1 cellular context compared by ENCODE assay signal in the genomic region with DNA sequence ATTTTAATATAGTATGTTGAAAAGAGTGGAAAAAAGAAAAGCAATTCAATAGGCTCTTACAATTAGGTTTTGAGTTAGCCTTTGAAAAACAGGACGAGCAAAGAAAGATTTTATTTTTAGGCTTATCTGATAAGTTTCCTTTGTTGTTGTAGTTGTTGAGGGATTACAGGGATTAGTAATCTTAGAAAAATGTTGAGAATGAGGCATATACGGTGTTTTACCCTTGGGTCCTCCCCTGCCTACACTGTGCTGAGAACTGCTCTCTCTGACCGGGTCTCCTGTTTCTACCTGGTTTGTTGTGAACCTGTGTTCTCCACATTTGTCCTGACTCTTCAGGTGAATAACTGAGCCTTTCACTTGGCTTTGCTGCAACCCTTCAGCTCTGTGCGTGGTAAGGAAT.
TF ChIP-seq lines count a peak whose summit lies in the region.

No MANE protein-coding gene starts in this region.

TF ChIP-seq in endothelial cell of umbilical vein, 7 proteins besides CTCF, POLR2A, EP300 and RAD21:
- TF ChIP-seq MYC (IDR thresholded peaks at IDR 0.05; ENCODE audit: low read depth, low read length) (no peak), GATA2 (IDR thresholded peaks at IDR 0.05; ENCODE audit: insufficient read depth, insufficient read length, low read depth, low read length) (peak; percentile 71), JUN (IDR thresholded peaks at IDR 0.05; ENCODE audit: borderline replicate concordance, insufficient read depth, insufficient read length, low read depth) (peak; percentile 44)
